8 cellular contexts compared by ENCODE assay signal in genomic region chr17:7330099-7331015, GRCh38. TPM values are rescaled to one million over a fixed set of nuclear protein-coding genes. Genes with fewer than 3 reads are reported as not detected.
DNase-seq lines count a peak whose midpoint lies in the region; ATAC-seq and TF ChIP-seq lines count a peak whose summit lies in the region.

No MANE protein-coding gene starts in this region.

- CTCF ChIA-PET in SK-N-SH (lab: Yijun Ruan, JAX): interaction anchor here (0.6 to 2.3 kb wide), 9 partner anchors 8 to 285 kb away, joined by 3 to 8 read pairs (median 4); partner anchors contain the start of gene KCTD11

- H3K4me3 ChIP-seq in Jurkat, Clone E6-1 (ENCODE audit: low read length): peak overlapping the region; percentile 77
- H3K4me3 ChIP-seq in SK-N-SH (ENCODE audit: low read depth in 2 of 2, low read length in 1 of 2) (peak overlapping the region; percentile 69 to 93), heart left ventricle (peak overlapping the region; percentile 67 to 95 (median 90)), urinary bladder (ENCODE audit: low read depth, low read length) (peak overlapping the region; percentile 72)

- H3K9ac ChIP-seq in SK-N-SH: peak overlapping the region; percentile 65

- H2AFZ ChIP-seq in SK-N-SH (ENCODE audit: low read depth): peak overlapping the region; percentile 75

- H4K20me1 ChIP-seq in SK-N-SH (ENCODE audit: insufficient read depth): no peaks in the 10 kb centered on the region

- H3K9me3 ChIP-seq in SK-N-SH: no peaks in the 10 kb centered on the region
- H3K9me3 ChIP-seq in heart left ventricle: no peaks in the 10 kb centered on the region

- no peaks in the 10 kb centered on the region for H3K9me2 ChIP-seq in SK-N-SH

- H3K4me2 ChIP-seq in SK-N-SH: peak overlapping the region; percentile 86

- no peaks in the 10 kb centered on the region for H3F3A ChIP-seq in SK-N-SH (replicated peaks; ENCODE audit: insufficient read depth)

- peaks cover 3 to 13% of the 10 kb centered on the region in 2 experiments; a peak in 2 of 4 replicates for H3K4me1 ChIP-seq in SK-N-SH (ENCODE audit: control insufficient read depth in 1 of 2, insufficient read depth in 2 of 2, low read depth in 1 of 2, low read length in 1 of 2)
- peaks cover 0 to 24% (median 16%) of the 10 kb centered on the region in 12 donors for H3K4me1 ChIP-seq in heart left ventricle
- H3K4me1 ChIP-seq in urinary bladder (ENCODE audit: insufficient read depth): no peaks in the 10 kb centered on the region

- H3K27ac ChIP-seq in SK-N-SH (ENCODE audit: low read depth in 2 of 2, low read length in 1 of 2): peak overlapping the region; percentile 79 to 92
- H3K27ac ChIP-seq in heart left ventricle: peak overlapping the region; percentile 81 to 97 (median 90)
- H3K27ac ChIP-seq in urinary bladder (ENCODE audit: low read depth): peak overlapping the region; percentile 79

- no peak for TF ChIP-seq RAD21 in SK-N-SH (IDR thresholded peaks at IDR 0.05; ENCODE audit: low read length)

- POLR2A ChIA-PET in SK-N-SH (lab: Yijun Ruan, JAX): interaction anchor here (0.6 to 2.3 kb wide), 12 partner anchors 10 to 357 kb away, joined by 3 to 11 read pairs (median 4); partner anchors contain the start of genes ACADVL, DLG4, GPS2 and POLR2A

- no peak for TF ChIP-seq EP300 in SK-N-SH (IDR thresholded peaks at IDR 0.05; ENCODE audit: borderline replicate concordance in 1 of 2, low read depth in 1 of 2, low read length in 1 of 2)

- TF ChIP-seq POLR2A in heart left ventricle (IDR thresholded peaks at IDR 0.05): no peak

- H3K27me3 ChIP-seq in SK-N-SH (ENCODE audit: insufficient read depth) (no peaks in the 10 kb centered on the region; the same call in 1 of the 2 replicates), heart left ventricle (peaks cover 0 to 16% (median 0%) of the 10 kb centered on the region in 9 donors)

- H3K36me3 ChIP-seq in SK-N-SH (replicated peaks in 1 of 2; ENCODE audit: control insufficient read depth in 1 of 2, insufficient read depth in 2 of 2, low read length in 1 of 2) (peaks cover 0 to 14% of the 10 kb centered on the region in 2 experiments), heart left ventricle (peaks cover 0 to 16% (median 13%) of the 10 kb centered on the region in 9 donors), urinary bladder (ENCODE audit: insufficient read depth) (no peaks in the 10 kb centered on the region)

- DNase-seq in Daoy (ENCODE audit: low read depth) (peak; percentile 91), SK-N-SH (peak; percentile 94), heart left ventricle (peak; percentile 79 to 86 (median 83)), pons (ENCODE audit: low spot score) (peak; percentile 38)
- peak; percentile 81 for DNase-seq in Jurkat, Clone E6-1 (ENCODE audit: low read depth, low spot score)
- DNase-seq in activated naive CD8-positive, alpha-beta T cell treated with anti-CD3 and anti-CD28 coated beads, Interleukin-2, amount 50 U/mL, for 16 hours (ENCODE audit: low read depth, low spot score): peak; percentile 52

- WGBS in SK-N-SH (ENCODE audit: low lambda C conversion rate): 17% methylated on average over 18 of the region's 42 CpGs
- WGBS in heart left ventricle, 4 donors: 18 to 23% (median 21%) methylated on average over 28 to 42 of the region's 42 CpGs
- 20% methylated on average over 42 of the region's 42 CpGs for WGBS in urinary bladder

- intact Hi-C loops in heart left ventricle (cut with DNase I): loop anchor here in 1 of 10 donors (1.0 kb wide), 1 partner anchor 20 kb away; no protein-coding TSS in a partner anchor

- ATAC-seq in GM21619 (IDR thresholded peaks at IDR 0.05; ENCODE audit: unreplicated experiment): peak; percentile 38
- ATAC-seq in heart left ventricle: peak; percentile 66 to 77 (median 72)

- peaks cover 17% of the 10 kb centered on the region; the same call in 1 of the 2 replicates for H3K79me2 ChIP-seq in SK-N-SH (ENCODE audit: insufficient read depth)

- TF ChIP-seq CTCF in SK-N-SH (IDR thresholded peaks at IDR 0.05) (no peak), heart left ventricle (IDR thresholded peaks at IDR 0.05) (no peak)

TF ChIP-seq in SK-N-SH, 30 proteins besides CTCF, POLR2A, EP300 and RAD21:
- TF ChIP-seq SMC3 (IDR thresholded peaks at IDR 0.05; ENCODE audit: low read depth, low read length): no peak
- TF ChIP-seq POLR2AphosphoS5 (IDR thresholded peaks at IDR 0.05; ENCODE audit: low read depth, low read length): peak; percentile 35; the same call in 1 of the 2 replicates
- TF ChIP-seq RCOR1 (IDR thresholded peaks at IDR 0.05; ENCODE audit: low read length): no peak

RNA-seq across cellular contexts. Expression of gene NEURL4, which starts 1.2 kb away (rescaled TPM):
- 15.3 and 17.0 TPM in 2 replicates for total RNA-seq in Daoy (2014; rRNA removed; shearing (Covaris generic))
- 35.2 TPM for polyA plus RNA-seq in Jurkat, Clone E6-1 (2012; ENCODE audit: insufficient read depth, insufficient read length)
- polyA plus RNA-seq in SK-N-SH (2012; rRNA removed) (20.7 and 22.1 TPM in 2 replicates), heart left ventricle (10 to 100 TPM; 23.0 to 29.6 TPM), urinary bladder (26.0 TPM)
- 4.9 and 7.6 TPM in 2 replicates for polyA plus RNA-seq in SK-N-SH (2012; cell fraction: cytosol; rRNA removed)
- 156 and 173 TPM in 2 replicates for polyA plus RNA-seq in SK-N-SH (2012; cell fraction: nucleus; rRNA removed)
- total RNA-seq in heart left ventricle (10 to 100 TPM; 13.6 to 39.2 (median 27.6) TPM), urinary bladder (20.9 TPM)

RNA-seq across cellular contexts. Expression of gene ACAP1, which starts 6.0 kb away (rescaled TPM):
- 2.7 TPM in 1 of 2 replicates, not detected in the other for total RNA-seq in Daoy (2014; rRNA removed; shearing (Covaris generic))
- polyA plus RNA-seq in Jurkat, Clone E6-1 (2012; ENCODE audit: insufficient read depth, insufficient read length): 226 TPM
- polyA plus RNA-seq in SK-N-SH (2012; rRNA removed) (0.71 and 6.4 TPM in 2 replicates), heart left ventricle (1 to 10 TPM; 2.6 to 6.1 TPM), urinary bladder (4.3 TPM)
- 1.2 and 2.4 TPM in 2 replicates for polyA plus RNA-seq in SK-N-SH (2012; cell fraction: cytosol; rRNA removed)
- 0.36 and 0.68 TPM in 2 replicates for polyA plus RNA-seq in SK-N-SH (2012; cell fraction: nucleus; rRNA removed)
- total RNA-seq in heart left ventricle (10 to 100 TPM in 5 of 9 donors, 1 to 10 TPM in 3, under 1 TPM in 1; 0.88 to 24.2 (median 16.4) TPM), urinary bladder (1.5 TPM)

RNA-seq across cellular contexts. Expression of gene GPS2, which starts 15.2 kb away (rescaled TPM):
- total RNA-seq in Daoy (2014; rRNA removed; shearing (Covaris generic)): 84.3 and 91.6 TPM in 2 replicates
- polyA plus RNA-seq in Jurkat, Clone E6-1 (2012; ENCODE audit: insufficient read depth, insufficient read length): 157 TPM
- polyA plus RNA-seq in SK-N-SH (2012; rRNA removed) (67.0 and 102 TPM in 2 replicates), heart left ventricle (10 to 100 TPM; 81.6 to 88.4 TPM), urinary bladder (70.2 TPM)
- 75.9 and 78.5 TPM in 2 replicates for polyA plus RNA-seq in SK-N-SH (2012; cell fraction: cytosol; rRNA removed)
- polyA plus RNA-seq in SK-N-SH (2012; cell fraction: nucleus; rRNA removed): 216 and 229 TPM in 2 replicates
- total RNA-seq in heart left ventricle (100 to 1,000 TPM in 1 of 9 donors, 10 to 100 TPM in 8; 51.0 to 118 (median 61.2) TPM), urinary bladder (25.0 TPM)

RNA-seq across cellular contexts. Expression of gene KCTD11, which starts 21.6 kb away (rescaled TPM):
- 2.1 and 3.7 TPM in 2 replicates for total RNA-seq in Daoy (2014; rRNA removed; shearing (Covaris generic))
- 2.6 TPM for polyA plus RNA-seq in Jurkat, Clone E6-1 (2012; ENCODE audit: insufficient read depth, insufficient read length)
- polyA plus RNA-seq in SK-N-SH (2012; rRNA removed) (9.5 and 12.1 TPM in 2 replicates), heart left ventricle (1 to 10 TPM; 6.4 to 9.6 TPM), urinary bladder (19.3 TPM)
- 6.0 and 8.2 TPM in 2 replicates for polyA plus RNA-seq in SK-N-SH (2012; cell fraction: cytosol; rRNA removed)
- polyA plus RNA-seq in SK-N-SH (2012; cell fraction: nucleus; rRNA removed): 5.9 and 7.8 TPM in 2 replicates
- total RNA-seq in heart left ventricle (1 to 10 TPM; 3.4 to 9.0 (median 5.9) TPM), urinary bladder (3.9 TPM)

RNA-seq across cellular contexts. Expression of gene EIF5A, which starts 22.9 kb away (rescaled TPM):
- total RNA-seq in Daoy (2014; rRNA removed; shearing (Covaris generic)): 861 and 1,090 TPM in 2 replicates
- 982 TPM for polyA plus RNA-seq in Jurkat, Clone E6-1 (2012; ENCODE audit: insufficient read depth, insufficient read length)
- polyA plus RNA-seq in SK-N-SH (2012; rRNA removed): 711 and 971 TPM in 2 replicates
- 580 and 792 TPM in 2 replicates for polyA plus RNA-seq in SK-N-SH (2012; cell fraction: cytosol; rRNA removed)
- polyA plus RNA-seq in SK-N-SH (2012; cell fraction: nucleus; rRNA removed): 284 and 445 TPM in 2 replicates
- total RNA-seq in heart left ventricle: 100 to 1,000 TPM; 120 to 500 (median 257) TPM
- polyA plus RNA-seq in heart left ventricle: 100 to 1,000 TPM; 403 to 934 TPM
- total RNA-seq in urinary bladder: 123 TPM
- 348 TPM for polyA plus RNA-seq in urinary bladder

Comparison
In these comparisons a context has a peak if more than half of its experiments do, and no peak if none do; other contexts are left out.
1. Peak in every context shown above with its lines: DNase-seq, ATAC-seq, H3K4me3 ChIP-seq and H3K27ac ChIP-seq.
2. DNase-seq: peak in every context shown above with its lines; median percentile 94 in SK-N-SH; 91 in Daoy; 83 in heart left ventricle; 81 in Jurkat, Clone E6-1; 52 in activated naive CD8-positive, alpha-beta T cell treated with anti-CD3 and anti-CD28 coated beads, Interleukin-2, amount 50 U/mL, for 16 hours; 38 in pons.